In genomic region chr2:159973325-159973724, GRCh38 we compare ENCODE assay signal across 32 cellular contexts.
"Had no signal": no experiment of that assay in that cellular context is flagged by ENCODE, and none has a peak within 500 bp of the region (broad histone marks: within the 10 kb centered on the region; RNA-seq: fewer than 3 reads in every experiment).

No MANE protein-coding gene starts in this region.

- H3K4me1 ChIP-seq: adrenal gland, body of pancreas, esophagus muscularis mucosa, foreskin keratinocyte, gastrocnemius medialis had no signal

- H3K36me3 Mint-ChIP-seq: activated CD4-positive, alpha-beta memory T cell treated with anti-CD3 and anti-CD28 coated beads for 36 hours; activated CD8-positive, alpha-beta memory T cell treated with anti-CD3 and anti-CD28 coated beads, Interleukin-2, amount 10 ng/mL, durations not matched to agents 7 days and 5 days; activated naive CD4-positive, alpha-beta T cell treated with anti-CD3 and anti-CD28 coated beads, Interleukin-2, amount 50 U/mL, for 24 hours; activated naive CD8-positive, alpha-beta T cell treated with anti-CD3 and anti-CD28 coated beads for 36 hours had no signal

- H3K4me3 ChIP-seq: adrenal gland, body of pancreas, esophagus muscularis mucosa, gastrocnemius medialis, heart left ventricle had no signal

- H3K4me3 Mint-ChIP-seq: activated CD4-positive, alpha-beta memory T cell treated with anti-CD3 and anti-CD28 coated beads for 36 hours; activated CD4-positive, alpha-beta T cell treated with anti-CD3 and anti-CD28 coated beads for 36 hours; activated CD4-positive, alpha-beta T cell treated with anti-CD3 and anti-CD28 coated beads, Interleukin-2, amount 10 ng/mL, durations not matched to agents 24 days and 14 days; activated CD8-positive, alpha-beta memory T cell treated with anti-CD3 and anti-CD28 coated beads, Interleukin-2, amount 10 ng/mL, durations not matched to agents 7 days and 5 days; activated CD8-positive, alpha-beta T cell treated with anti-CD3 and anti-CD28 coated beads, Interleukin-2, amount 10 ng/mL, durations not matched to agents 7 days and 5 days; activated naive CD4-positive, alpha-beta T cell treated with anti-CD3 and anti-CD28 coated beads for 36 hours; activated naive CD4-positive, alpha-beta T cell treated with anti-CD3 and anti-CD28 coated beads, Interleukin-2, amount 50 U/mL, for 24 hours; activated naive CD8-positive, alpha-beta T cell treated with anti-CD3 and anti-CD28 coated beads for 36 hours; activated naive CD8-positive, alpha-beta T cell treated with anti-CD3 and anti-CD28 coated beads, Interleukin-2, amount 50 U/mL, for 24 hours; activated T-helper 1 cell treated with anti-CD3 and anti-CD28 coated beads, Interleukin-12 subunit alpha, Interleukin-12 subunit beta, Interleukin-2, Interleukin-4 antibody, amounts not matched to agents 30 ng/mL and 10 ng/mL and 1 ng/mL, durations not matched to agents 14 hours and 24 hours and 36 hours; effector memory CD8-positive, alpha-beta T cell had no signal

- H3K27me3 ChIP-seq: adrenal gland, body of pancreas, esophagus muscularis mucosa, foreskin keratinocyte, gastrocnemius medialis, heart left ventricle had no signal

- H3K36me3 ChIP-seq: adrenal gland, esophagus muscularis mucosa, gastrocnemius medialis had no signal

- H3K27ac ChIP-seq: adrenal gland, body of pancreas, esophagus muscularis mucosa, foreskin keratinocyte, gastrocnemius medialis, heart left ventricle had no signal

- H3K9me3 Mint-ChIP-seq: activated CD4-positive, alpha-beta memory T cell treated with anti-CD3 and anti-CD28 coated beads for 36 hours; activated CD4-positive, alpha-beta T cell treated with anti-CD3 and anti-CD28 coated beads, Interleukin-2, amount 10 ng/mL, durations not matched to agents 24 days and 14 days; activated naive CD4-positive, alpha-beta T cell treated with anti-CD3 and anti-CD28 coated beads for 36 hours; activated naive CD4-positive, alpha-beta T cell treated with anti-CD3 and anti-CD28 coated beads, Interleukin-2, amount 50 U/mL, for 24 hours; activated naive CD8-positive, alpha-beta T cell treated with anti-CD3 and anti-CD28 coated beads for 36 hours; activated naive CD8-positive, alpha-beta T cell treated with anti-CD3 and anti-CD28 coated beads, Interleukin-2, amount 50 U/mL, for 24 hours; activated T-helper 1 cell treated with anti-CD3 and anti-CD28 coated beads, Interleukin-12 subunit alpha, Interleukin-12 subunit beta, Interleukin-2, Interleukin-4 antibody, amounts not matched to agents 30 ng/mL and 10 ng/mL and 1 ng/mL, durations not matched to agents 14 hours and 24 hours and 36 hours; activated T-helper 2 cell treated with anti-CD3 and anti-CD28 coated beads, Interferon-gamma antibody, Interleukin-2, Interleukin-4, amounts not matched to agents 10 μg/mL and 5 μg/mL and 100 μg/mL, durations not matched to agents 14 hours and 24 hours and 36 hours; effector memory CD8-positive, alpha-beta T cell had no signal

- H3K4me1 Mint-ChIP-seq: activated CD4-positive, alpha-beta T cell treated with anti-CD3 and anti-CD28 coated beads for 36 hours; activated CD4-positive, alpha-beta T cell treated with anti-CD3 and anti-CD28 coated beads, Interleukin-2, amount 10 ng/mL, durations not matched to agents 24 days and 14 days; activated CD8-positive, alpha-beta memory T cell treated with anti-CD3 and anti-CD28 coated beads, Interleukin-2, amount 10 ng/mL, durations not matched to agents 7 days and 5 days; activated naive CD4-positive, alpha-beta T cell treated with anti-CD3 and anti-CD28 coated beads, Interleukin-2, amount 50 U/mL, for 24 hours had no signal

- ATAC-seq: activated CD4-positive, alpha-beta T cell treated with anti-CD3 and anti-CD28 coated beads for 36 hours; activated CD8-positive, alpha-beta memory T cell treated with anti-CD3 and anti-CD28 coated beads, Interleukin-2, amount 10 ng/mL, durations not matched to agents 7 days and 5 days; activated CD8-positive, alpha-beta T cell treated with anti-CD3 and anti-CD28 coated beads, Interleukin-2, amount 10 ng/mL, durations not matched to agents 7 days and 5 days; activated naive CD8-positive, alpha-beta T cell treated with anti-CD3 and anti-CD28 coated beads, Interleukin-2, amount 50 U/mL, for 24 hours; body of pancreas; effector memory CD8-positive, alpha-beta T cell; foreskin keratinocyte; gastrocnemius medialis; heart left ventricle had no signal

- DNase-seq: activated CD4-positive, alpha-beta memory T cell treated with anti-CD3 and anti-CD28 coated beads for 36 hours; activated CD4-positive, alpha-beta T cell treated with anti-CD3 and anti-CD28 coated beads for 36 hours; activated CD4-positive, alpha-beta T cell treated with anti-CD3 and anti-CD28 coated beads, Interleukin-2, amount 10 ng/mL, durations not matched to agents 24 days and 14 days; activated CD4-positive, CD25-positive, alpha-beta regulatory T cell; activated CD4-positive, CD25-positive, alpha-beta regulatory T cell treated with anti-CD3 and anti-CD28 coated beads, Interleukin-2, amount 50 U/mL, for 72 hours; activated CD8-positive, alpha-beta memory T cell treated with anti-CD3 and anti-CD28 coated beads, Interleukin-2, amount 10 ng/mL, durations not matched to agents 7 days and 5 days; activated CD8-positive, alpha-beta memory T cell treated with anti-CD3 and anti-CD28 coated beads, Interleukin-2, amount 50 U/mL, for 4 hours; activated CD8-positive, alpha-beta T cell treated with anti-CD3 and anti-CD28 coated beads, Interleukin-2, amount 10 ng/mL, durations not matched to agents 7 days and 5 days; activated effector memory CD4-positive, alpha-beta T cell treated with anti-CD3 and anti-CD28 coated beads, Interleukin-2, amount 50 U/mL, for 16 hours; activated naive CD4-positive, alpha-beta T cell treated with anti-CD3 and anti-CD28 coated beads for 36 hours; activated naive CD8-positive, alpha-beta T cell treated with anti-CD3 and anti-CD28 coated beads for 36 hours; activated naive CD8-positive, alpha-beta T cell treated with anti-CD3 and anti-CD28 coated beads, Interleukin-2, amount 50 U/mL, for 24 hours; activated T-cell treated with anti-CD3 and anti-CD28 coated beads, Interleukin-2, amount 50 U/mL, for 1 hour; activated T-cell treated with anti-CD3 and anti-CD28 coated beads, Interleukin-2, amount 50 U/mL, for 48 hours; adrenal gland; amygdala; aorta; body of pancreas; cortex of kidney; dermis blood vessel endothelial cell; effector CD4-positive, alpha-beta T cell; effector memory CD8-positive, alpha-beta T cell; erythroblast; foreskin keratinocyte; gastrocnemius medialis; glutamatergic neuron; heart left ventricle; hypothalamus had no signal

- H3K27ac Mint-ChIP-seq: activated CD4-positive, alpha-beta memory T cell treated with anti-CD3 and anti-CD28 coated beads for 36 hours; activated CD4-positive, alpha-beta T cell treated with anti-CD3 and anti-CD28 coated beads for 36 hours; activated CD4-positive, alpha-beta T cell treated with anti-CD3 and anti-CD28 coated beads, Interleukin-2, amount 10 ng/mL, durations not matched to agents 24 days and 14 days; activated CD8-positive, alpha-beta memory T cell treated with anti-CD3 and anti-CD28 coated beads, Interleukin-2, amount 10 ng/mL, durations not matched to agents 7 days and 5 days; activated CD8-positive, alpha-beta T cell treated with anti-CD3 and anti-CD28 coated beads, Interleukin-2, amount 10 ng/mL, durations not matched to agents 7 days and 5 days; activated naive CD4-positive, alpha-beta T cell treated with anti-CD3 and anti-CD28 coated beads for 36 hours; activated naive CD4-positive, alpha-beta T cell treated with anti-CD3 and anti-CD28 coated beads, Interleukin-2, amount 50 U/mL, for 24 hours; activated naive CD8-positive, alpha-beta T cell treated with anti-CD3 and anti-CD28 coated beads for 36 hours; activated naive CD8-positive, alpha-beta T cell treated with anti-CD3 and anti-CD28 coated beads, Interleukin-2, amount 50 U/mL, for 24 hours; activated T-helper 1 cell treated with anti-CD3 and anti-CD28 coated beads, Interleukin-12 subunit alpha, Interleukin-12 subunit beta, Interleukin-2, Interleukin-4 antibody, amounts not matched to agents 30 ng/mL and 10 ng/mL and 1 ng/mL, durations not matched to agents 14 hours and 24 hours and 36 hours; activated T-helper 2 cell treated with anti-CD3 and anti-CD28 coated beads, Interferon-gamma antibody, Interleukin-2, Interleukin-4, amounts not matched to agents 10 μg/mL and 5 μg/mL and 100 μg/mL, durations not matched to agents 14 hours and 24 hours and 36 hours; effector memory CD8-positive, alpha-beta T cell had no signal
